Comparison of ENCODE assay signal across 10 cellular contexts in the genomic region with DNA sequence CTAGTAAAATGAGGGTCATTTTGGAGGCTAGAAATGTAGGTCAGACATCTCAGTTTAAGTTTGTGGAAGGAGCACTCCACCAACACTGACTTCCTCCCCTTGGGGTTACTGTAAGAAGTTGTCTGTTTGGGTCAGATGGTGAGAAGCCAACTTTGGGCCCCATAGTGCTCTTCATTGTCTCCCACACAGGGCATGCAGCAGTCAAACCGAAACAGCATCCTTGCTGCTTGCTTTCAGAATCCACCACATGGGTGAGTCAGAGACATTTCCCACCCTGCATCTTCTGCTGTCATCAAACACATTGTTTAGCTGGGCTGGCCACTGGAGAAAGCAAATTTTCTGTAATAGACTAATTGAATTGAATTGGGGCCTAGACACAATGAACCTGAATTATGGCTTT. TPM values are rescaled to one million over a fixed set of nuclear protein-coding genes. Genes with fewer than 3 reads are reported as not detected.
DNase-seq lines count a peak whose midpoint lies in the region; ATAC-seq, FAIRE-seq and TF ChIP-seq lines count a peak whose summit lies in the region.
"Had no signal": no experiment of that assay in that cellular context is flagged by ENCODE, and none has a peak within 500 bp of the region (broad histone marks: within the 10 kb centered on the region; RNA-seq: fewer than 3 reads in every experiment).

No MANE protein-coding gene starts in this region.

- H3K9ac ChIP-seq in kidney (ENCODE audit: low read length in 2 of 2) = no peak overlapping the region

- TF ChIP-seq POLR2A in tibial nerve (IDR thresholded peaks at IDR 0.05) = no peak

- ATAC-seq in GM18873 (IDR thresholded peaks at IDR 0.05; ENCODE audit: low FRiP score, unreplicated experiment) (peak; percentile 100), HG02678 (IDR thresholded peaks at IDR 0.05; ENCODE audit: unreplicated experiment) (peak; percentile 100)

- no peaks in the 10 kb centered on the region for H3K27me3 ChIP-seq in tibial nerve

- H3K9me3 ChIP-seq in kidney (ENCODE audit: control insufficient read depth in 1 of 2, low read length in 2 of 2) = no peaks in the 10 kb centered on the region
- H3K9me3 ChIP-seq in tibial nerve = no peaks in the 10 kb centered on the region

- no peaks in the 10 kb centered on the region for H3K36me3 ChIP-seq in kidney (ENCODE audit: control insufficient read depth in 1 of 2, insufficient read depth in 2 of 2, low read length in 2 of 2)
- H3K36me3 ChIP-seq in tibial nerve = no peaks in the 10 kb centered on the region

- no peak for FAIRE-seq in kidney (lab: Jason Lieb, UNC)

- H3K27ac ChIP-seq in kidney (ENCODE audit: low read depth in 2 of 2, low read length in 2 of 2) = no peak overlapping the region
- H3K27ac ChIP-seq in tibial nerve = no peak overlapping the region

- H3K4me3 ChIP-seq in kidney (ENCODE audit: low read length in 2 of 2) = no peak overlapping the region
- no peak overlapping the region for H3K4me3 ChIP-seq in tibial nerve

- no peak for TF ChIP-seq EP300 in tibial nerve (IDR thresholded peaks at IDR 0.05)

- TF ChIP-seq CTCF in kidney (IDR thresholded peaks at IDR 0.05; ENCODE audit: borderline replicate concordance, extremely low read depth, insufficient read depth) (no peak), tibial nerve (IDR thresholded peaks at IDR 0.05) (no peak)

- 38 to 60% methylated on average over 1 of the region's 1 CpG for WGBS in tibial nerve, 2 donors

- DNase-seq in RPMI7951 (ENCODE audit: low read depth) (peak; percentile 60), kidney (no peak), tibial nerve (ENCODE audit: low spot score in 2 of 2) (no peak), nucleus accumbens (lab: John Stamatoyannopoulos, UW) (no peak), RPMI8226 (no peak)
- DNase-seq in stimulated activated CD4-positive, alpha-beta T cell treated with anti-CD3 and anti-CD28 coated beads, Interleukin-12 subunit alpha, Interleukin-12 subunit beta, amount 100 ng/mL, for 4 hours = peak; percentile 39
- DNase-seq: NCI-H524 had no signal

- intact Hi-C loops in kidney (cut with DNase I) = no loop called here

- H3K4me1 ChIP-seq in kidney (ENCODE audit: control insufficient read depth in 1 of 2, insufficient read depth in 1 of 2, low read depth in 1 of 2, low read length in 2 of 2) (no peaks in the 10 kb centered on the region), tibial nerve (no peaks in the 10 kb centered on the region)

RNA-seq across cellular contexts. Expression of a gene that starts 16.8 kb away (rescaled TPM):
- total RNA-seq in RPMI7951 (2014; rRNA removed; shearing (Covaris generic)) = not detected in 2 replicates
- total RNA-seq in kidney (not detected), tibial nerve (not detected)
- polyA plus RNA-seq in kidney (ENCODE audit: insufficient read depth, low read depth, low replicate concordance) = not detected
- total RNA-seq: liver had no signal
- polyA plus RNA-seq: liver had no signal

RNA-seq across cellular contexts. Expression of a gene that starts 41.3 kb away (rescaled TPM):
- total RNA-seq in RPMI7951 (2014; rRNA removed; shearing (Covaris generic)) = 0.10 and 0.12 TPM in 2 replicates
- total RNA-seq in kidney (not detected), tibial nerve (not detected)
- not detected for polyA plus RNA-seq in kidney (ENCODE audit: insufficient read depth, low read depth, low replicate concordance)
- total RNA-seq: liver had no signal
- polyA plus RNA-seq: liver had no signal

RNA-seq across cellular contexts. Expression of a gene that starts 57.0 kb away (rescaled TPM):
- 101 and 116 TPM in 2 replicates for total RNA-seq in RPMI7951 (2014; rRNA removed; shearing (Covaris generic))
- 40.9 TPM for total RNA-seq in kidney
- 19.7 TPM for polyA plus RNA-seq in kidney (ENCODE audit: insufficient read depth, low read depth, low replicate concordance)
- 10 to 100 TPM; 33.2 to 67.1 (median 35.1) TPM for total RNA-seq in tibial nerve

Comparison
In these comparisons a context has a peak if more than half of its experiments do, and no peak if none do; other contexts are left out.
1. DNase-seq: peak in RPMI7951 (single experiment) and stimulated activated CD4-positive, alpha-beta T cell treated with anti-CD3 and anti-CD28 coated beads, Interleukin-12 subunit alpha, Interleukin-12 subunit beta, amount 100 ng/mL, for 4 hours (single experiment); none in kidney (single experiment), tibial nerve (0 of 2), nucleus accumbens (0 of 56) and RPMI8226 (single experiment).